In the genomic region with DNA sequence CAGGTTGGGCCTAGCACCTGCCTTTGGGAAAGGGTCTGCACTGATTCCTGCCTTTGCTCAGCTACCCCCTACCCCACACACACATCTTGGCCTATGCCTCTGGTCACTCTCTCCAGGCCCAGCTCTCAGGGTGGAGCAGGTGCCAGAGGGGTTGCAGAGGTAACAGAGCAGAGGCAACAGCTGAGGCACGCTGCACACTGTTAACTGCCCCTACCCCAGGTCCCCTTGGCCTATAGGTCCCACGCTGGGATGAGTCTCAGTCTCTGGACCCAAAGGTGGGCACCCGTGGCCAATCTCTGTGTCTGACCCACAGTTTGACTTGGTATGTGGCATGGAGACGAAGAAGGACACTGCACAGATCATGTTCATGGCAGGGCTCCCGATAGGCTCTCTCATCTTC, we compare ENCODE assay signal across 9 cellular contexts. TPM values are rescaled to one million over a fixed set of nuclear protein-coding genes. Genes with fewer than 3 reads are reported as not detected.
"Had no signal": no experiment of that assay in that cellular context is flagged by ENCODE, and none has a peak within 500 bp of the region (broad histone marks: within the 10 kb centered on the region; RNA-seq: fewer than 3 reads in every experiment).

No MANE protein-coding gene starts in this region.

- ATAC-seq: GM23338, HepG2 had no signal

- H3K4me3 ChIP-seq: GM23338 had no signal

- H3K27ac ChIP-seq: HL-60 had no signal

- H3K4me2 ChIP-seq: GM23338 had no signal

- H3K27ac Mint-ChIP-seq: GM23338, H9, IgD-negative memory B cell had no signal

- H3K36me3 Mint-ChIP-seq: IgD-negative memory B cell had no signal

- H3K9me3 Mint-ChIP-seq: GM23338 had no signal

- H3K4me3 Mint-ChIP-seq: GM23338, H9, IgD-negative memory B cell had no signal

- H3K4me1 Mint-ChIP-seq: GM23338, H9, IgD-negative memory B cell had no signal

- H2AFZ ChIP-seq: GM23338 had no signal

- DNase-seq: H9, HCEC 1CT, KBM-7 had no signal

RNA-seq across cellular contexts. Expression of a gene that starts 24.8 kb away (rescaled TPM):
- total RNA-seq: GM23338, H1, H9, HepG2, HT1080 had no signal
- polyA plus RNA-seq: GM23338, IgD-negative memory B cell had no signal

RNA-seq across cellular contexts. Expression of a gene that starts 41.3 kb away (rescaled TPM):
- total RNA-seq: H9, HepG2, HT1080 had no signal
- polyA plus RNA-seq: IgD-negative memory B cell had no signal
